Comparison of ENCODE assay signal across 9 cellular contexts in genomic region chr11:15826826-15827225, GRCh38.
DNase-seq lines count a peak whose midpoint lies in the region; ATAC-seq and TF ChIP-seq lines count a peak whose summit lies in the region.
"Had no signal": no experiment of that assay in that cellular context is flagged by ENCODE, and none has a peak within 500 bp of the region (broad histone marks: within the 10 kb centered on the region; RNA-seq: fewer than 3 reads in every experiment).

No MANE protein-coding gene starts in this region.

- DNase-seq in NCI-H1417 (lab: John Stamatoyannopoulos, UW): peak; percentile 15 to 38 (median 15)
- DNase-seq in NCI-H1417 treated with DMSO at 0.1 percent for 48 hours (lab: John Stamatoyannopoulos, UW): no peak
- DNase-seq in NCI-H2227 (lab: John Stamatoyannopoulos, UW; ENCODE audit: unreplicated experiment): peak; percentile 68
- DNase-seq in myocyte (ENCODE audit: low read depth): peak; percentile 9
- no peak for DNase-seq in CD4-positive, alpha-beta T cell
- DNase-seq in cerebellar cortex (ENCODE audit: low spot score): no peak

- H3K9me3 Mint-ChIP-seq in dendritic cell treated with granulocyte-macrophage colony-stimulating factor and Interleukin-4, amounts not matched to agents 40 ng/mL and 50 ng/mL, for 4 days: peaks cover 5% of the 10 kb centered on the region
- no peaks in the 10 kb centered on the region for H3K9me3 Mint-ChIP-seq in CD4-positive, alpha-beta T cell

- CTCF ChIA-PET in CD4-positive, alpha-beta T cell (lab: Charles Lee): no interaction called here

- no peak overlapping the region for H3K27ac ChIP-seq in CD4-positive, alpha-beta T cell (ENCODE audit: low read depth, low read length)

- H3K9me3 ChIP-seq in CD4-positive, alpha-beta T cell (ENCODE audit: control insufficient read depth, low read length): no peaks in the 10 kb centered on the region

- ATAC-seq in GM21723 (IDR thresholded peaks at IDR 0.05; ENCODE audit: unreplicated experiment): peak; percentile 56
- no peak for ATAC-seq in CD4-positive, alpha-beta T cell (ENCODE audit: poor library complexity)

- no peak for TF ChIP-seq CTCF in CD4-positive, alpha-beta T cell (IDR thresholded peaks at IDR 0.05)

- H3K27me3 ChIP-seq in CD4-positive, alpha-beta T cell (ENCODE audit: control insufficient read depth, insufficient read depth, low read length): no peaks in the 10 kb centered on the region

- POLR2A ChIA-PET in CD4-positive, alpha-beta T cell (lab: Charles Lee): no interaction called here

- H3K36me3 Mint-ChIP-seq in dendritic cell treated with granulocyte-macrophage colony-stimulating factor and Interleukin-4, amounts not matched to agents 40 ng/mL and 50 ng/mL, for 4 days (ENCODE audit: low read depth): no peaks in the 10 kb centered on the region
- H3K36me3 Mint-ChIP-seq in CD4-positive, alpha-beta T cell (ENCODE audit: low read depth): no peaks in the 10 kb centered on the region

- intact Hi-C loops in dendritic cell treated with granulocyte-macrophage colony-stimulating factor and Interleukin-4, amounts not matched to agents 40 ng/mL and 50 ng/mL, for 4 days (cut with micrococcal nuclease): no loop called here
- intact Hi-C loops in CD4-positive, alpha-beta T cell (cut with DNase I, micrococcal nuclease): no loop called here

- no peak overlapping the region for H3K4me3 Mint-ChIP-seq in dendritic cell treated with granulocyte-macrophage colony-stimulating factor and Interleukin-4, amounts not matched to agents 40 ng/mL and 50 ng/mL, for 4 days
- no peak overlapping the region for H3K4me3 Mint-ChIP-seq in CD4-positive, alpha-beta T cell
- H3K4me3 Mint-ChIP-seq: B cell had no signal

- H3K27ac Mint-ChIP-seq in dendritic cell treated with granulocyte-macrophage colony-stimulating factor and Interleukin-4, amounts not matched to agents 40 ng/mL and 50 ng/mL, for 4 days: peak overlapping the region; percentile 24
- no peak overlapping the region for H3K27ac Mint-ChIP-seq in CD4-positive, alpha-beta T cell
- H3K27ac Mint-ChIP-seq: B cell had no signal

- peaks cover 45% of the 10 kb centered on the region for H3K4me1 Mint-ChIP-seq in dendritic cell treated with granulocyte-macrophage colony-stimulating factor and Interleukin-4, amounts not matched to agents 40 ng/mL and 50 ng/mL, for 4 days (ENCODE audit: low read depth)
- H3K4me1 Mint-ChIP-seq in CD4-positive, alpha-beta T cell (ENCODE audit: low read depth): no peaks in the 10 kb centered on the region
- H3K4me1 Mint-ChIP-seq: B cell had no signal

- peaks cover 8% of the 10 kb centered on the region for H3K27me3 Mint-ChIP-seq in dendritic cell treated with granulocyte-macrophage colony-stimulating factor and Interleukin-4, amounts not matched to agents 40 ng/mL and 50 ng/mL, for 4 days
- H3K27me3 Mint-ChIP-seq in CD4-positive, alpha-beta T cell: no peaks in the 10 kb centered on the region
- H3K27me3 Mint-ChIP-seq: B cell had no signal

Comparison
In these comparisons a context has a peak if more than half of its experiments do, and no peak if none do; other contexts are left out.
1. DNase-seq: peak in NCI-H1417 (3 of 3), NCI-H2227 (single experiment) and myocyte (single experiment); none in NCI-H1417 treated with DMSO at 0.1 percent for 48 hours (single experiment), CD4-positive, alpha-beta T cell (0 of 10) and cerebellar cortex (single experiment).